ENCODE assay signal across 27 cellular contexts in the genomic region with DNA sequence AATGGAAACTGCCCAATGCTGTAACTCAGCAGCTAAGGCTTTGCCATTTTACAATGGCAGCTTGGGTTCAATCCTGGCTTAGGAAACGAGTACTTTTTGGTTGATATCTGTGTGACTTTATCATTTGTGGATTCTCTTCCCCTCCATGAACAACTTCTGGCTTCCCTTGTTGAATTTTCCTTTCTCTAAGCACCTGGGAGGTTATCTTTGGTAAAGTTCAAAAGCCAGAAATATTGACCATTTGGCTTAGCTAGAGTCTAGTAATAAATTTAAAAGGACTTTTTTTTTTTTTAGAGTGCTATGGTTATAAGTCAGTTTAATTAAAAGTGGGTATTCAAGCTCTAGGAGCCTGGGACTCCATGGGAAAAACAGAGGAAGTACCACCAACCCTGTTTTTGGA.
"Had no signal": no experiment of that assay in that cellular context is flagged by ENCODE, and none has a peak within 500 bp of the region (broad histone marks: within the 10 kb centered on the region; RNA-seq: fewer than 3 reads in every experiment).

No MANE protein-coding gene starts in this region.

- H3K4me1 ChIP-seq: colonic mucosa, esophagus muscularis mucosa, gastrocnemius medialis, gastroesophageal sphincter, heart left ventricle had no signal

- FAIRE-seq: colon, endometrium, endothelial cell of umbilical vein, frontal cortex had no signal

- H3K9me3 ChIP-seq: colonic mucosa, esophagus muscularis mucosa, esophagus squamous epithelium, gastrocnemius medialis, gastroesophageal sphincter, heart left ventricle had no signal

- H3K27ac ChIP-seq: colonic mucosa, coronary artery, dorsolateral prefrontal cortex, epithelial cell of prostate, esophagus muscularis mucosa, esophagus squamous epithelium, foreskin keratinocyte, gastrocnemius medialis, gastroesophageal sphincter, heart left ventricle, heart right ventricle had no signal

- H3K27me3 ChIP-seq: colonic mucosa, esophagus muscularis mucosa, esophagus squamous epithelium, foreskin keratinocyte, gastrocnemius medialis, gastroesophageal sphincter, heart left ventricle, heart right ventricle had no signal

- DNase-seq: colonic mucosa; cortex of kidney; dorsolateral prefrontal cortex; effector CD4-positive, alpha-beta T cell; effector CD8-positive, alpha-beta T cell; effector memory CD4-positive, alpha-beta T cell; effector memory CD8-positive, alpha-beta T cell; endodermal cell; erythroblast; esophagus squamous epithelium; foreskin fibroblast; foreskin keratinocyte; foreskin melanocyte; gastrocnemius medialis; glutamatergic neuron; head of caudate nucleus; heart left ventricle; heart right ventricle had no signal

- ATAC-seq: effector memory CD8-positive, alpha-beta T cell; esophagus mucosa; foreskin keratinocyte; gastrocnemius medialis; gastroesophageal sphincter; heart left ventricle; heart right ventricle had no signal

- H3K36me3 ChIP-seq: colonic mucosa, esophagus muscularis mucosa, esophagus squamous epithelium, gastrocnemius medialis, gastroesophageal sphincter, heart left ventricle, heart right ventricle had no signal

- H3K4me3 ChIP-seq: colonic mucosa, coronary artery, dorsolateral prefrontal cortex, esophagus muscularis mucosa, esophagus squamous epithelium, gastrocnemius medialis, gastroesophageal sphincter, heart left ventricle, heart right ventricle had no signal
